ENCODE assay signal across 8 cellular contexts in the genomic region with DNA sequence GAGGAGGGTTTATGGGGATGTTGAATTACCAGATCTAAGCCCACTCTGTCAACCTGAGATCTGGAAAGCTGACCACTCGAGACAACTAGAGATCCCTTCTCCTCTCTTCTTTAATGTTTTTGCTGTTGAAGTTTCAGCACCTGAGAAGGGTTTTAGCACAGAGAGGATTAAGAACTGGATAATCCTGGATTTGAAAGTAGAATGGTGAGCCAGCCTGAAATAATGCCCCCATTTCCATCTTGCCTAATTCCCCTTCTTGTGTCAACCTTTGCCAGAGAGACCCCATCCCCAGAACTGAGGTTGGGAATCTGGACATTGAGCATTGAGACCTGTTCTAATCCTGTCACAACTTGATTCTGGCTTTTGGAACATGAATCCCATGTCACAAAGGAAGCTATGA.
"Had no signal": no experiment of that assay in that cellular context is flagged by ENCODE, and none has a peak within 500 bp of the region (broad histone marks: within the 10 kb centered on the region; RNA-seq: fewer than 3 reads in every experiment).

No MANE protein-coding gene starts in this region.

- H3K27ac ChIP-seq: HL-60 had no signal

- H3K4me1 Mint-ChIP-seq: IgD-negative memory B cell had no signal

- H3K4me3 Mint-ChIP-seq: GM23338, HFFc6, IgD-negative memory B cell had no signal

- DNase-seq: HFFc6, KBM-7 had no signal

- H3K27ac Mint-ChIP-seq: GM23338, HFFc6, IgD-negative memory B cell had no signal

- ATAC-seq: GM23338, HCT116, HepG2 had no signal

- H3K36me3 ChIP-seq: HAP-1 had no signal

- H3K4me2 ChIP-seq: GM23338 had no signal

- H2AFZ ChIP-seq: GM23338 had no signal

- H3K4me1 ChIP-seq: HAP-1 had no signal

- H3K4me3 ChIP-seq: GM23338, HAP-1 had no signal
